Comparison of ENCODE assay signal across 1 cellular context in genomic region chr4:83889802-83890201, GRCh38.
TF ChIP-seq lines count a peak whose summit lies in the region.

No MANE protein-coding gene starts in this region.

TF ChIP-seq in SK-N-SH, 30 proteins besides CTCF, POLR2A, EP300 and RAD21 (continued from another document):
- TF ChIP-seq REST (IDR thresholded peaks at IDR 0.05; ENCODE audit: low read depth, low read length) (no peak), JUND (IDR thresholded peaks at IDR 0.05) (no peak), NFIC (IDR thresholded peaks at IDR 0.05; ENCODE audit: borderline replicate concordance) (no peak), YY1 (IDR thresholded peaks at IDR 0.05; ENCODE audit: low read depth) (no peak), PBX3 (IDR thresholded peaks at IDR 0.05) (no peak), RXRA (IDR thresholded peaks at IDR 0.05; ENCODE audit: borderline replicate concordance, low read depth) (no peak), IRF3 (IDR thresholded peaks at IDR 0.05; ENCODE audit: low read depth, low read length) (no peak), TEAD4 (IDR thresholded peaks at IDR 0.05; ENCODE audit: borderline replicate concordance, insufficient read depth) (no peak)
TF ChIP-seq in SK-N-SH: peak in this region for 0.
